16 cellular contexts compared by ENCODE assay signal in genomic region chr5:52822437-52822836, GRCh38. TPM values are rescaled to one million over a fixed set of nuclear protein-coding genes. Genes with fewer than 3 reads are reported as not detected.
DNase-seq lines count a peak whose midpoint lies in the region; ATAC-seq and TF ChIP-seq lines count a peak whose summit lies in the region.
"Had no signal": no experiment of that assay in that cellular context is flagged by ENCODE, and none has a peak within 500 bp of the region (broad histone marks: within the 10 kb centered on the region; RNA-seq: fewer than 3 reads in every experiment).

No MANE protein-coding gene starts in this region.

- peaks cover 2% of the 10 kb centered on the region for H3K36me3 ChIP-seq in IMR-90 (ENCODE audit: control insufficient read depth, insufficient read depth, low read length)
- H3K36me3 ChIP-seq: breast epithelium had no signal

- no peak for TF ChIP-seq CTCF in IMR-90 (conservative IDR thresholded peaks at IDR 0.05; ENCODE audit: low read depth, low read length)
- no peak for TF ChIP-seq CTCF in chondrocyte (IDR thresholded peaks at IDR 0.05)
- no peak for TF ChIP-seq CTCF in WTC11 (IDR thresholded peaks at IDR 0.05)

- H3K27me3 ChIP-seq in IMR-90 (ENCODE audit: control insufficient read depth, insufficient read depth, low read length) = no peaks in the 10 kb centered on the region
- H3K27me3 ChIP-seq: breast epithelium had no signal

- peak overlapping the region; percentile 24 for H2AFZ ChIP-seq in IMR-90 (replicated peaks; ENCODE audit: low read length, poor library complexity)

- H3K18ac ChIP-seq in IMR-90 (ENCODE audit: low read depth, low read length) = no peak overlapping the region

- no peak overlapping the region for H3K4me3 ChIP-seq in IMR-90 (ENCODE audit: insufficient read depth, low read depth, low read length)
- no peak overlapping the region for H3K4me3 ChIP-seq in skeletal muscle cell (ENCODE audit: low read depth, low read length)
- H3K4me3 ChIP-seq: breast epithelium, SK-N-MC had no signal

- no peak overlapping the region for H3K56ac ChIP-seq in IMR-90 (ENCODE audit: extremely low read depth, insufficient read depth, low read length)

- H3K4me1 Mint-ChIP-seq in chondrocyte (ENCODE audit: low read depth) (peaks cover 44% of the 10 kb centered on the region), WTC11 (peaks cover 11% of the 10 kb centered on the region)
- H3K4me1 Mint-ChIP-seq in activated CD8-positive, alpha-beta memory T cell treated with anti-CD3 and anti-CD28 coated beads, Interleukin-2, amount 10 ng/mL, durations not matched to agents 7 days and 5 days = peaks cover 21% of the 10 kb centered on the region

- H4K8ac ChIP-seq in IMR-90 (ENCODE audit: low read depth in 2 of 2, low read length in 2 of 2) = peak overlapping the region in 1 of 2 experiments; percentile 26; a peak in 2 of 4 replicates

- H3K9me3 Mint-ChIP-seq in chondrocyte (ENCODE audit: low read depth) (peaks cover 6% of the 10 kb centered on the region), WTC11 (peaks cover 7% of the 10 kb centered on the region)
- peaks cover 4% of the 10 kb centered on the region for H3K9me3 Mint-ChIP-seq in activated CD8-positive, alpha-beta memory T cell treated with anti-CD3 and anti-CD28 coated beads, Interleukin-2, amount 10 ng/mL, durations not matched to agents 7 days and 5 days (ENCODE audit: low read depth)
- H3K9me3 Mint-ChIP-seq: neural crest cell had no signal

- no peak overlapping the region for H2AK9ac ChIP-seq in IMR-90 (replicated peaks; ENCODE audit: low read depth, low read length, poor library complexity)

- BruUV-seq in IMR-90 (replicated peaks; lab: Mats Ljungman, UMichigan) = no TSS peak

- peak overlapping the region; percentile 39 for H3K23ac ChIP-seq in IMR-90 (ENCODE audit: low read depth, low read length)

- 0 out of 2 replicates have a peak overlapping the region, but pooled peaks have one; percentile 11 for H2AK5ac ChIP-seq in IMR-90 (ENCODE audit: low read depth, low read length)

- peak overlapping the region; percentile 31 for H2BK120ac ChIP-seq in IMR-90 (ENCODE audit: low read depth, low read length)

- peak overlapping the region; percentile 0; the same call in 1 of the 2 replicates for H4K5ac ChIP-seq in IMR-90 (ENCODE audit: low read depth, low read length)

- peaks cover 3 to 53% of the 10 kb centered on the region in 2 experiments for H3K79me1 ChIP-seq in IMR-90 (ENCODE audit: low read depth in 1 of 2, low read length in 2 of 2)

- H2BK15ac ChIP-seq in IMR-90 (ENCODE audit: low read depth, low read length) = no peak overlapping the region; the same call in 2 of the 3 replicates

- ATAC-seq in IMR-90 (ENCODE audit: low read depth) (no peak), left lobe of liver (peak; percentile 85), GM21447 (IDR thresholded peaks at IDR 0.05; ENCODE audit: unreplicated experiment) (no peak), WTC11 (no peak), HG02571 (IDR thresholded peaks at IDR 0.05; ENCODE audit: unreplicated experiment) (no peak)
- ATAC-seq in activated CD8-positive, alpha-beta memory T cell treated with anti-CD3 and anti-CD28 coated beads, Interleukin-2, amount 10 ng/mL, durations not matched to agents 7 days and 5 days = no peak

- peak overlapping the region; percentile 41; the same call in 1 of the 2 replicates for H3K4me2 ChIP-seq in IMR-90 (ENCODE audit: low read depth, low read length)

- H3K27ac ChIP-seq in IMR-90 (ENCODE audit: insufficient read depth, low read length) = no peak overlapping the region
- H3K27ac ChIP-seq: HL-60, SK-N-MC had no signal

- peak overlapping the region; percentile 19; the same call in 1 of the 2 replicates for H3K4ac ChIP-seq in IMR-90 (ENCODE audit: low read depth, low read length)

- no peak for TF ChIP-seq POLR2A in IMR-90 (IDR thresholded peaks at IDR 0.05; ENCODE audit: low read depth, low read length)

- H3K9me1 ChIP-seq in IMR-90 (ENCODE audit: insufficient read depth, low read length) = peaks cover 4% of the 10 kb centered on the region; the same call in 1 of the 2 replicates

- H3K4me3 Mint-ChIP-seq in chondrocyte (ENCODE audit: unreplicated experiment) = no peak overlapping the region
- H3K4me3 Mint-ChIP-seq in activated CD8-positive, alpha-beta memory T cell treated with anti-CD3 and anti-CD28 coated beads, Interleukin-2, amount 10 ng/mL, durations not matched to agents 7 days and 5 days = no peak overlapping the region
- H3K4me3 Mint-ChIP-seq in WTC11 = no peak overlapping the region
- H3K4me3 Mint-ChIP-seq: neural crest cell had no signal

- dilution Hi-C loops in IMR-90 (cut with HindIII; ENCODE audit: low sequenced_read_pairs, unreplicated experiment) = no loop called here

- no peak overlapping the region; the same call in 1 of the 2 replicates for H3K14ac ChIP-seq in IMR-90 (replicated peaks; ENCODE audit: low read depth, low read length)

- 14% methylated on average over 1 of the region's 6 CpGs; no CpG with 5 or more reads in 1 of the 2 experiments for WGBS in IMR-90 (ENCODE audit: extremely low coverage in 2 of 2, insufficient read length in 1 of 2), 2 experiments

- peak overlapping the region; percentile 12 for H2BK5ac ChIP-seq in IMR-90 (ENCODE audit: low read depth, low read length, poor library complexity, severe bottlenecking)

- H3K27ac Mint-ChIP-seq in chondrocyte (ENCODE audit: unreplicated experiment) (peak overlapping the region; percentile 74), WTC11 (no peak overlapping the region)
- no peak overlapping the region for H3K27ac Mint-ChIP-seq in activated CD8-positive, alpha-beta memory T cell treated with anti-CD3 and anti-CD28 coated beads, Interleukin-2, amount 10 ng/mL, durations not matched to agents 7 days and 5 days

- H3K9ac ChIP-seq in IMR-90 (ENCODE audit: low read depth, low read length) = no peak overlapping the region

- CTCF ChIA-PET in IMR-90 (lab: Yijun Ruan, JAX) (no interaction called here), WTC11 (lab: Charles Lee) (interaction anchor here (1.2 kb wide), 1 partner anchor 293 kb away, joined by 4 read pairs; no protein-coding TSS in a partner anchor)
- CTCF ChIA-PET in activated CD8-positive, alpha-beta memory T cell treated with anti-CD3 and anti-CD28 coated beads, Interleukin-2, amount 10 ng/mL, durations not matched to agents 7 days and 5 days (lab: Charles Lee) = no interaction called here

- 0 out of 2 replicates have a peak, but pooled peaks cover 6% of the 10 kb centered on the region for H4K20me1 ChIP-seq in IMR-90 (ENCODE audit: insufficient read depth, low read length)

- H3K36me3 Mint-ChIP-seq in chondrocyte (ENCODE audit: low read depth) (peaks cover 17% of the 10 kb centered on the region), WTC11 (peaks cover 10% of the 10 kb centered on the region)
- H3K36me3 Mint-ChIP-seq in activated CD8-positive, alpha-beta memory T cell treated with anti-CD3 and anti-CD28 coated beads, Interleukin-2, amount 10 ng/mL, durations not matched to agents 7 days and 5 days = peaks cover 12% of the 10 kb centered on the region

- POLR2A ChIA-PET in IMR-90 (lab: Charles Lee; ENCODE audit: unreplicated experiment) = no interaction called here
- POLR2A ChIA-PET in WTC11 (lab: Charles Lee) = no interaction called here

- no peaks in the 10 kb centered on the region for H3K9me3 ChIP-seq in IMR-90 (ENCODE audit: control insufficient read depth, insufficient read depth, low read length)
- H3K9me3 ChIP-seq: breast epithelium had no signal

- no peak for TF ChIP-seq RAD21 in IMR-90 (IDR thresholded peaks at IDR 0.05; ENCODE audit: low read length)

- no peak overlapping the region for H2BK20ac ChIP-seq in IMR-90 (ENCODE audit: low read depth, low read length)

- DNase-seq in IMR-90 = no peak
- DNase-seq in chondrocyte (ENCODE audit: low spot score) = no peak
- peak; percentile 83 for DNase-seq in left lobe of liver (ENCODE audit: low spot score)
- DNase-seq in skeletal muscle cell (ENCODE audit: low read depth) = peak; percentile 65
- DNase-seq in activated CD8-positive, alpha-beta memory T cell treated with anti-CD3 and anti-CD28 coated beads, Interleukin-2, amount 10 ng/mL, durations not matched to agents 7 days and 5 days = no peak
- no peak for DNase-seq in WTC11 (ENCODE audit: low spot score)
- DNase-seq: activated naive CD4-positive, alpha-beta T cell treated with Interleukin-2 at 50 U/mL for 16 hours; Calu3; NCI-H2107; stimulated activated CD4-positive, alpha-beta T cell treated with anti-CD3 and anti-CD28 coated beads, Interleukin-12 subunit alpha, Interleukin-12 subunit beta, amount 100 ng/mL, for 4 hours had no signal

- in situ Hi-C loops in IMR-90 (cut with MboI; ENCODE audit: low sequenced_read_pairs) = no loop called here

- intact Hi-C loops in IMR-90 (cut with micrococcal nuclease) = no loop called here

- H3K27me3 Mint-ChIP-seq in chondrocyte (ENCODE audit: low read depth) (no peaks in the 10 kb centered on the region), WTC11 (ENCODE audit: low read depth) (no peaks in the 10 kb centered on the region)
- H3K27me3 Mint-ChIP-seq in activated CD8-positive, alpha-beta memory T cell treated with anti-CD3 and anti-CD28 coated beads, Interleukin-2, amount 10 ng/mL, durations not matched to agents 7 days and 5 days = no peaks in the 10 kb centered on the region

- H4K91ac ChIP-seq in IMR-90 (ENCODE audit: insufficient read depth, low read depth, low read length) = 0 out of 2 replicates have a peak overlapping the region, but pooled peaks have one; percentile 13

- peaks cover 5% of the 10 kb centered on the region for H3K4me1 ChIP-seq in IMR-90 (ENCODE audit: control insufficient read depth, insufficient read depth, low read length)
- H3K4me1 ChIP-seq: breast epithelium had no signal

RNA-seq across cellular contexts. Expression of gene ITGA1, which starts 34.7 kb away (rescaled TPM):
- total RNA-seq in IMR-90 (2012; rRNA removed) = 74.4 and 95.2 TPM in 2 replicates
- 17.5 and 22.3 TPM in 2 replicates for polyA plus RNA-seq in IMR-90 (2012; rRNA removed)
- polyA plus RNA-seq in IMR-90 (2012; cell fraction: cytosol; rRNA removed) = 4.4 and 10.5 TPM in 2 replicates
- 5.5 and 36.2 TPM in 2 replicates for polyA plus RNA-seq in IMR-90 (2012; cell fraction: nucleus; rRNA removed; ENCODE audit: low replicate concordance)
- 228 to 346 TPM (median 340 TPM) in 3 replicates for total RNA-seq in chondrocyte
- 69.5 TPM for total RNA-seq in left lobe of liver
- total RNA-seq in activated CD8-positive, alpha-beta memory T cell treated with anti-CD3 and anti-CD28 coated beads, Interleukin-2, amount 10 ng/mL, durations not matched to agents 7 days and 5 days = 10 to 100 TPM; 37.0 to 66.8 TPM
- total RNA-seq in WTC11 (2021) = 4.1 to 6.5 TPM (median 4.6 TPM) in 3 replicates

RNA-seq across cellular contexts. Expression of gene PELO, which starts 34.7 kb away (rescaled TPM):
- 48.9 and 49.7 TPM in 2 replicates for total RNA-seq in IMR-90 (2012; rRNA removed)
- polyA plus RNA-seq in IMR-90 (2012; rRNA removed) = 42.4 and 43.7 TPM in 2 replicates
- 34.3 and 38.4 TPM in 2 replicates for polyA plus RNA-seq in IMR-90 (2012; cell fraction: cytosol; rRNA removed)
- polyA plus RNA-seq in IMR-90 (2012; cell fraction: nucleus; rRNA removed; ENCODE audit: low replicate concordance) = 32.6 and 34.9 TPM in 2 replicates
- 133 to 154 TPM (median 134 TPM) in 3 replicates for total RNA-seq in chondrocyte
- total RNA-seq in left lobe of liver = 21.0 TPM
- total RNA-seq in activated CD8-positive, alpha-beta memory T cell treated with anti-CD3 and anti-CD28 coated beads, Interleukin-2, amount 10 ng/mL, durations not matched to agents 7 days and 5 days = 10 to 100 TPM; 41.8 to 63.4 TPM
- total RNA-seq in WTC11 (2021) = 13.6 to 18.7 TPM (median 17.8 TPM) in 3 replicates

Comparison
In these comparisons a context has a peak if more than half of its experiments do, and no peak if none do; other contexts are left out.
1. DNase-seq: peak in left lobe of liver (single experiment) and skeletal muscle cell (single experiment); none in IMR-90 (single experiment), chondrocyte (single experiment), activated CD8-positive, alpha-beta memory T cell treated with anti-CD3 and anti-CD28 coated beads, Interleukin-2, amount 10 ng/mL, durations not matched to agents 7 days and 5 days (single experiment) and WTC11 (single experiment).